Comparison of ENCODE assay signal across 9 cellular contexts in genomic region chr3:31673950-31674349, GRCh38.
"Had no signal": no experiment of that assay in that cellular context is flagged by ENCODE, and none has a peak within 500 bp of the region (broad histone marks: within the 10 kb centered on the region; RNA-seq: fewer than 3 reads in every experiment).

No MANE protein-coding gene starts in this region.

- ATAC-seq: GM23338, HCT116 had no signal

- H3K9me3 ChIP-seq: HAP-1 had no signal

- H2AFZ ChIP-seq: GM23338 had no signal

- H3K9ac ChIP-seq: KMS-11 had no signal

- H3K4me2 ChIP-seq: GM23338, KMS-11 had no signal

- H3K4me3 ChIP-seq: GM23338, HAP-1 had no signal

- H3K36me3 ChIP-seq: HAP-1 had no signal

- DNase-seq: H7, IMR-90, KBM-7 had no signal

- FAIRE-seq: H1, HTR-8/SVneo had no signal

- H3K27ac ChIP-seq: KMS-11 had no signal
